Comparison of ENCODE assay signal across 27 cellular contexts in the genomic region with DNA sequence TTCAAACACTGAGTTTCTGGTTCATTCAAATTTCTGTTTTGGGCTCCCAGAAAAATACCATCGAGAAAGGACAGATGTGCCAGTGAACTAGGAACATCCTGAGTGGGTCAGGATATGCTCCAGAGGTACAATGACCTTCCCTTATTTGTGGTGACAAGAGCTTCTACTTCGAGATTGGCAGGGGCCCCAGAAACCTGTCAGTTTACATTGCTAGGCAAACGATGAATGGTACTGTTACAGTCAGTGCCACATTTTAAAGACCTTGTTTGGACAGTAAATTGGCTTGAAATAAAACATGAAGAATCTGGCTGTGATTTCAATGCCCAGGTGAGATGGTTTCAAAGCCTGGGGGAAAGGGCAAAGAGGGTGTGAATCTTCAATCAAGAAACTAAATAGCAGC.
DNase-seq lines count a peak whose midpoint lies in the region; ATAC-seq, FAIRE-seq and TF ChIP-seq lines count a peak whose summit lies in the region.
"Had no signal": no experiment of that assay in that cellular context is flagged by ENCODE, and none has a peak within 500 bp of the region (broad histone marks: within the 10 kb centered on the region; RNA-seq: fewer than 3 reads in every experiment).

No MANE protein-coding gene starts in this region.

- no peaks in the 10 kb centered on the region for H3K36me3 ChIP-seq in bronchial epithelial cell (ENCODE audit: control insufficient read depth, insufficient read depth, low read length)
- H3K36me3 ChIP-seq: ascending aorta, colonic mucosa, left ventricle myocardium inferior had no signal

- no peak for TF ChIP-seq CTCF in bronchial epithelial cell (IDR thresholded peaks at IDR 0.05; ENCODE audit: insufficient read depth, low read length, severe bottlenecking)

- H3K4me3 Mint-ChIP-seq in activated CD8-positive, alpha-beta T cell treated with anti-CD3 and anti-CD28 coated beads, Interleukin-2, amount 10 ng/mL, durations not matched to agents 7 days and 5 days: no peak overlapping the region
- H3K4me3 Mint-ChIP-seq: CD4-positive, alpha-beta T cell had no signal

- H3K27me3 Mint-ChIP-seq in activated CD8-positive, alpha-beta T cell treated with anti-CD3 and anti-CD28 coated beads, Interleukin-2, amount 10 ng/mL, durations not matched to agents 7 days and 5 days (ENCODE audit: low read depth): no peaks in the 10 kb centered on the region
- H3K27me3 Mint-ChIP-seq: CD4-positive, alpha-beta T cell had no signal

- H3K27me3 ChIP-seq in bronchial epithelial cell (ENCODE audit: control insufficient read depth, insufficient read depth, low read length): no peaks in the 10 kb centered on the region
- H3K27me3 ChIP-seq: ascending aorta, colonic mucosa had no signal

- no peaks in the 10 kb centered on the region for H3K4me1 Mint-ChIP-seq in activated CD8-positive, alpha-beta T cell treated with anti-CD3 and anti-CD28 coated beads, Interleukin-2, amount 10 ng/mL, durations not matched to agents 7 days and 5 days (ENCODE audit: low read depth)

- DNase-seq in NCI-H2196 (lab: John Stamatoyannopoulos, UW; ENCODE audit: unreplicated experiment) (peak; percentile 18), NCI-H2196 treated with DMSO at 0.1 percent for 48 hours (lab: John Stamatoyannopoulos, UW; ENCODE audit: unreplicated experiment) (no peak), NCI-H345 (lab: John Stamatoyannopoulos, UW) (peak; percentile 21), bronchial epithelial cell (ENCODE audit: low read depth) (no peak), occipital lobe (lab: John Stamatoyannopoulos, UW) (no peak), left ventricle myocardium superior (no peak)
- DNase-seq in activated CD8-positive, alpha-beta T cell treated with anti-CD3 and anti-CD28 coated beads, Interleukin-2, amount 10 ng/mL, durations not matched to agents 7 days and 5 days: no peak
- DNase-seq: activated CD4-positive, alpha-beta T cell treated with anti-CD3 and anti-CD28 coated beads, Interleukin-2, amount 50 U/mL, for 4 hours; activated T-cell treated with anti-CD3 and anti-CD28 coated beads, Interleukin-2, amount 50 U/mL, for 48 hours; CD4-positive, alpha-beta T cell; colonic mucosa; effector CD4-positive, alpha-beta T cell; glutamatergic neuron; left ventricle myocardium inferior; mesendoderm; NCI-H1417 treated with DMSO at 0.1 percent for 48 hours; posterior cingulate gyrus; stimulated activated CD4-positive, alpha-beta T cell treated with anti-CD3 and anti-CD28 coated beads, Interleukin-1b, Interleukin-23, amount 100 ng/mL, for 48 hours; stimulated activated naive CD4-positive, alpha-beta T cell treated with Interleukin-2 at 50 U/mL for 16 hours; T-helper 2 cell had no signal

- ATAC-seq in HG02970 (IDR thresholded peaks at IDR 0.05; ENCODE audit: low FRiP score, unreplicated experiment): no peak
- no peak for ATAC-seq in activated CD8-positive, alpha-beta T cell treated with anti-CD3 and anti-CD28 coated beads, Interleukin-2, amount 10 ng/mL, durations not matched to agents 7 days and 5 days
- no peak for ATAC-seq in left ventricle myocardium superior
- ATAC-seq: A549, Right ventricle myocardium inferior, SK-N-SH treated with all-trans-retinoic acid at 6 μM for 48 hours had no signal

- H3K36me3 Mint-ChIP-seq in activated CD8-positive, alpha-beta T cell treated with anti-CD3 and anti-CD28 coated beads, Interleukin-2, amount 10 ng/mL, durations not matched to agents 7 days and 5 days (ENCODE audit: low read depth): no peaks in the 10 kb centered on the region

- POLR2A ChIA-PET in activated CD8-positive, alpha-beta T cell treated with anti-CD3 and anti-CD28 coated beads, Interleukin-2, amount 10 ng/mL, durations not matched to agents 7 days and 5 days (lab: Charles Lee): no interaction called here

- CTCF ChIA-PET in activated CD8-positive, alpha-beta T cell treated with anti-CD3 and anti-CD28 coated beads, Interleukin-2, amount 10 ng/mL, durations not matched to agents 7 days and 5 days (lab: Charles Lee): no interaction called here

- no peaks in the 10 kb centered on the region for H3K9me3 Mint-ChIP-seq in activated CD8-positive, alpha-beta T cell treated with anti-CD3 and anti-CD28 coated beads, Interleukin-2, amount 10 ng/mL, durations not matched to agents 7 days and 5 days (ENCODE audit: insufficient read depth)
- H3K9me3 Mint-ChIP-seq: CD4-positive, alpha-beta T cell had no signal

- no peak overlapping the region for H3K4me3 ChIP-seq in bronchial epithelial cell (ENCODE audit: low read depth, low read length)
- H3K4me3 ChIP-seq: A549, ascending aorta, colonic mucosa, left ventricle myocardium inferior had no signal

- H3K27ac Mint-ChIP-seq in activated CD8-positive, alpha-beta T cell treated with anti-CD3 and anti-CD28 coated beads, Interleukin-2, amount 10 ng/mL, durations not matched to agents 7 days and 5 days: no peak overlapping the region
- H3K27ac Mint-ChIP-seq: CD4-positive, alpha-beta T cell had no signal

- peak; percentile 28 for FAIRE-seq in bronchial epithelial cell (lab: Jason Lieb, UNC)
- FAIRE-seq: A549, GM18507, GM19239 had no signal

- intact Hi-C loops in left ventricle myocardium superior (cut with micrococcal nuclease): no loop called here

Comparison
In these comparisons a context has a peak if more than half of its experiments do, and no peak if none do; other contexts are left out.
1. DNase-seq: peak in NCI-H2196 (single experiment) and NCI-H345 (single experiment); none in NCI-H2196 treated with DMSO at 0.1 percent for 48 hours (single experiment), bronchial epithelial cell (single experiment), occipital lobe (single experiment), activated CD8-positive, alpha-beta T cell treated with anti-CD3 and anti-CD28 coated beads, Interleukin-2, amount 10 ng/mL, durations not matched to agents 7 days and 5 days (single experiment) and left ventricle myocardium superior (single experiment).